ENCODE assay signal across 26 cellular contexts in genomic region chr11:23013509-23013908, GRCh38.
"Had no signal": no experiment of that assay in that cellular context is flagged by ENCODE, and none has a peak within 500 bp of the region (broad histone marks: within the 10 kb centered on the region; RNA-seq: fewer than 3 reads in every experiment).

No MANE protein-coding gene starts in this region.

- H3K27ac ChIP-seq: ascending aorta, esophagus muscularis mucosa, foreskin keratinocyte, gastrocnemius medialis, heart left ventricle had no signal

- DNase-seq: activated CD4-positive, alpha-beta memory T cell treated with anti-CD3 and anti-CD28 coated beads for 36 hours; activated CD4-positive, alpha-beta T cell treated with anti-CD3 and anti-CD28 coated beads for 36 hours; activated CD4-positive, alpha-beta T cell treated with anti-CD3 and anti-CD28 coated beads, Interleukin-2, amount 10 ng/mL, durations not matched to agents 24 days and 14 days; activated CD4-positive, CD25-positive, alpha-beta regulatory T cell; activated CD4-positive, CD25-positive, alpha-beta regulatory T cell treated with anti-CD3 and anti-CD28 coated beads, Interleukin-2, amount 50 U/mL, for 72 hours; activated CD8-positive, alpha-beta memory T cell treated with anti-CD3 and anti-CD28 coated beads, Interleukin-2, amount 10 ng/mL, durations not matched to agents 7 days and 5 days; activated CD8-positive, alpha-beta memory T cell treated with anti-CD3 and anti-CD28 coated beads, Interleukin-2, amount 50 U/mL, for 4 hours; activated CD8-positive, alpha-beta T cell treated with anti-CD3 and anti-CD28 coated beads, Interleukin-2, amount 10 ng/mL, durations not matched to agents 7 days and 5 days; activated effector memory CD4-positive, alpha-beta T cell treated with anti-CD3 and anti-CD28 coated beads, Interleukin-2, amount 50 U/mL, for 16 hours; activated naive CD4-positive, alpha-beta T cell treated with anti-CD3 and anti-CD28 coated beads for 36 hours; activated naive CD8-positive, alpha-beta T cell treated with anti-CD3 and anti-CD28 coated beads for 36 hours; activated naive CD8-positive, alpha-beta T cell treated with anti-CD3 and anti-CD28 coated beads, Interleukin-2, amount 50 U/mL, for 24 hours; activated T-cell treated with anti-CD3 and anti-CD28 coated beads, Interleukin-2, amount 50 U/mL, for 1 hour; activated T-cell treated with anti-CD3 and anti-CD28 coated beads, Interleukin-2, amount 50 U/mL, for 48 hours; cortex of kidney; dermis blood vessel endothelial cell; effector CD4-positive, alpha-beta T cell; effector memory CD8-positive, alpha-beta T cell; erythroblast; gastrocnemius medialis; glutamatergic neuron; heart left ventricle; T-helper 17 cell had no signal

- ATAC-seq: activated CD4-positive, alpha-beta T cell treated with anti-CD3 and anti-CD28 coated beads for 36 hours; activated CD8-positive, alpha-beta memory T cell treated with anti-CD3 and anti-CD28 coated beads, Interleukin-2, amount 10 ng/mL, durations not matched to agents 7 days and 5 days; activated CD8-positive, alpha-beta T cell treated with anti-CD3 and anti-CD28 coated beads, Interleukin-2, amount 10 ng/mL, durations not matched to agents 7 days and 5 days; activated naive CD8-positive, alpha-beta T cell treated with anti-CD3 and anti-CD28 coated beads, Interleukin-2, amount 50 U/mL, for 24 hours; effector memory CD8-positive, alpha-beta T cell; foreskin keratinocyte; gastrocnemius medialis; heart left ventricle; T-helper 17 cell had no signal

- H3K36me3 ChIP-seq: ascending aorta, esophagus muscularis mucosa, gastrocnemius medialis, heart left ventricle had no signal

- H3K4me3 ChIP-seq: ascending aorta, esophagus muscularis mucosa, gastrocnemius medialis, heart left ventricle had no signal

- H3K9me3 ChIP-seq: ascending aorta, esophagus muscularis mucosa, gastrocnemius medialis, heart left ventricle had no signal

- H3K27me3 ChIP-seq: ascending aorta, esophagus muscularis mucosa, foreskin keratinocyte, gastrocnemius medialis, heart left ventricle had no signal

- H3K4me1 ChIP-seq: ascending aorta, esophagus muscularis mucosa, foreskin keratinocyte, gastrocnemius medialis, heart left ventricle had no signal
